20 cellular contexts compared by ENCODE assay signal in genomic region chr17:72205357-72205756, GRCh38.
DNase-seq lines count a peak whose midpoint lies in the region; ATAC-seq and TF ChIP-seq lines count a peak whose summit lies in the region.
"Had no signal": no experiment of that assay in that cellular context is flagged by ENCODE, and none has a peak within 500 bp of the region (broad histone marks: within the 10 kb centered on the region; RNA-seq: fewer than 3 reads in every experiment).

No MANE protein-coding gene starts in this region.

- no peaks in the 10 kb centered on the region for H3K36me3 ChIP-seq in H7 (replicated peaks; ENCODE audit: control insufficient read depth, insufficient read depth, low read length)
- no peaks in the 10 kb centered on the region for H3K36me3 ChIP-seq in neuron (ENCODE audit: insufficient read depth, low read length)
- H3K36me3 ChIP-seq in suprapubic skin, result no peaks in the 10 kb centered on the region
- H3K36me3 ChIP-seq: breast epithelium, ovary, thyroid gland had no signal

- H3K4me1 ChIP-seq in neuron (ENCODE audit: insufficient read depth, low read length) (peaks cover 21% of the 10 kb centered on the region), suprapubic skin (no peaks in the 10 kb centered on the region)
- H3K4me1 ChIP-seq: breast epithelium, thyroid gland had no signal

- no peak for ATAC-seq in HG02759 (IDR thresholded peaks at IDR 0.05; ENCODE audit: unreplicated experiment)
- ATAC-seq: PC-3; stimulated activated naive B cell treated with anti-CD40 and anti-IgM and Interleukin-4, amounts not matched to agents 10 μg/mL and 1 μg/mL and 100 μg/mL, for 72 hours had no signal

- H3K27me3 ChIP-seq in H7 (ENCODE audit: control insufficient read depth, insufficient read depth, low read length) (peaks cover 2% of the 10 kb centered on the region; the same call in 1 of the 2 replicates), neuron (ENCODE audit: insufficient read depth, low read length) (no peaks in the 10 kb centered on the region), suprapubic skin (peaks cover 32% of the 10 kb centered on the region)
- H3K27me3 ChIP-seq: breast epithelium, ovary, thyroid gland had no signal

- H3K9me3 ChIP-seq in neuron (ENCODE audit: low read length) (no peaks in the 10 kb centered on the region), suprapubic skin (no peaks in the 10 kb centered on the region)
- H3K9me3 ChIP-seq: breast epithelium, ovary, thyroid gland had no signal

- no peak for TF ChIP-seq POLR2A in suprapubic skin (IDR thresholded peaks at IDR 0.05)

- no peak for TF ChIP-seq CTCF in suprapubic skin (IDR thresholded peaks at IDR 0.05)
- no peak for TF ChIP-seq CTCF in foreskin fibroblast (IDR thresholded peaks at IDR 0.05; ENCODE audit: low read depth, low read length)

- no peak overlapping the region for H3K27ac ChIP-seq in suprapubic skin
- H3K27ac ChIP-seq: breast epithelium, ovary, thyroid gland had no signal

- DNase-seq in H7, result peak; percentile 46
- DNase-seq in amygdala (lab: John Stamatoyannopoulos, UW), result peak in 34 of 56 donors; percentile 10 to 75 (median 32)
- DNase-seq in hypothalamus (lab: John Stamatoyannopoulos, UW), result peak in 30 of 51 donors; percentile 6 to 69 (median 32)
- no peak for DNase-seq in suprapubic skin (ENCODE audit: low spot score in 2 of 2)
- DNase-seq in foreskin fibroblast, result no peak
- no peak for DNase-seq in glomerular visceral epithelial cell (ENCODE audit: extremely low spot score)
- DNase-seq: activated effector memory CD4-positive, alpha-beta T cell treated with Interleukin-2 at 50 U/mL for 16 hours; CD4-positive, CD25-positive, alpha-beta regulatory T cell; DMS 273 treated with DMSO at 0.1 percent for 48 hours; HFFc6; kidney glomerular epithelial cell; NCI-H774; ovary; PC-3; stimulated activated CD4-positive, alpha-beta T cell treated with anti-CD3 and anti-CD28 coated beads, Interleukin-2, amount 100 ng/mL, for 24 hours; stimulated activated naive B cell treated with anti-CD40 and anti-IgM and Interleukin-4, amounts not matched to agents 10 μg/mL and 1 μg/mL and 100 μg/mL, for 72 hours; thyroid gland had no signal

- H3K4me3 ChIP-seq in H7 (ENCODE audit: insufficient read depth, low read depth, low read length) (no peak overlapping the region), neuron (ENCODE audit: low read length) (peak overlapping the region; percentile 7), suprapubic skin (no peak overlapping the region), foreskin fibroblast (ENCODE audit: low read depth in 1 of 2, low read length in 2 of 2) (no peak overlapping the region)
- H3K4me3 ChIP-seq: breast epithelium, ovary, thyroid gland had no signal

- H2AFZ ChIP-seq in neuron (ENCODE audit: low read depth, low read length), result peak overlapping the region; percentile 75

- WGBS in suprapubic skin, result 36% methylated on average over 9 of the region's 14 CpGs

- no peak for TF ChIP-seq EP300 in suprapubic skin (IDR thresholded peaks at IDR 0.05)

Comparison
In these comparisons a context has a peak if more than half of its experiments do, and no peak if none do; other contexts are left out.
1. DNase-seq: peak in H7 (single experiment), amygdala (34 of 56) and hypothalamus (30 of 51); none in suprapubic skin (0 of 2), foreskin fibroblast (0 of 2) and glomerular visceral epithelial cell (single experiment).